ENCODE assay signal across 1 cellular context in genomic region chr19:46374526-46375475, GRCh38.
TF ChIP-seq lines count a peak whose summit lies in the region.

No MANE protein-coding gene starts in this region.

TF ChIP-seq in GM23338, 12 proteins besides CTCF, POLR2A, EP300 and RAD21 (continued from another document):
- TF ChIP-seq ZNF462 (CRISPR knock-in tag; IDR thresholded peaks at IDR 0.05) (no peak), EZH2 (IDR thresholded peaks at IDR 0.05; ENCODE audit: low read depth, unreplicated experiment) (no peak), JUNB (IDR thresholded peaks at IDR 0.05; ENCODE audit: unreplicated experiment) (no peak), NANOG (IDR thresholded peaks at IDR 0.05; ENCODE audit: borderline replicate concordance) (no peak), CREB1 (CRISPR knock-in tag; IDR thresholded peaks at IDR 0.05; ENCODE audit: low read depth) (no peak), ETS1 (IDR thresholded peaks at IDR 0.05) (no peak)
- TF ChIP-seq, protein P1, sequence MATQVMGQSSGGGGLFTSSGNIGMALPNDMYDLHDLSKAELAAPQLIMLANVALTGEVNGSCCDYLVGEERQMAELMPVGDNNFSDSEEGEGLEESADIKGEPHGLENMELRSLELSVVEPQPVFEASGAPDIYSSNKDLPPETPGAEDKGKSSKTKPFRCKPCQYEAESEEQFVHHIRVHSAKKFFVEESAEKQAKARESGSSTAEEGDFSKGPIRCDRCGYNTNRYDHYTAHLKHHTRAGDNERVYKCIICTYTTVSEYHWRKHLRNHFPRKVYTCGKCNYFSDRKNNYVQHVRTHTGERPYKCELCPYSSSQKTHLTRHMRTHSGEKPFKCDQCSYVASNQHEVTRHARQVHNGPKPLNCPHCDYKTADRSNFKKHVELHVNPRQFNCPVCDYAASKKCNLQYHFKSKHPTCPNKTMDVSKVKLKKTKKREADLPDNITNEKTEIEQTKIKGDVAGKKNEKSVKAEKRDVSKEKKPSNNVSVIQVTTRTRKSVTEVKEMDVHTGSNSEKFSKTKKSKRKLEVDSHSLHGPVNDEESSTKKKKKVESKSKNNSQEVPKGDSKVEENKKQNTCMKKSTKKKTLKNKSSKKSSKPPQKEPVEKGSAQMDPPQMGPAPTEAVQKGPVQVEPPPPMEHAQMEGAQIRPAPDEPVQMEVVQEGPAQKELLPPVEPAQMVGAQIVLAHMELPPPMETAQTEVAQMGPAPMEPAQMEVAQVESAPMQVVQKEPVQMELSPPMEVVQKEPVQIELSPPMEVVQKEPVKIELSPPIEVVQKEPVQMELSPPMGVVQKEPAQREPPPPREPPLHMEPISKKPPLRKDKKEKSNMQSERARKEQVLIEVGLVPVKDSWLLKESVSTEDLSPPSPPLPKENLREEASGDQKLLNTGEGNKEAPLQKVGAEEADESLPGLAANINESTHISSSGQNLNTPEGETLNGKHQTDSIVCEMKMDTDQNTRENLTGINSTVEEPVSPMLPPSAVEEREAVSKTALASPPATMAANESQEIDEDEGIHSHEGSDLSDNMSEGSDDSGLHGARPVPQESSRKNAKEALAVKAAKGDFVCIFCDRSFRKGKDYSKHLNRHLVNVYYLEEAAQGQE (IDR thresholded peaks at IDR 0.05; ENCODE audit: unreplicated experiment) = no peak
